Comparison of ENCODE assay signal across 21 cellular contexts in genomic region chrX:64580605-64581004, GRCh38.
DNase-seq lines count a peak whose midpoint lies in the region; ATAC-seq and TF ChIP-seq lines count a peak whose summit lies in the region.
"Had no signal": no experiment of that assay in that cellular context is flagged by ENCODE, and none has a peak within 500 bp of the region (broad histone marks: within the 10 kb centered on the region; RNA-seq: fewer than 3 reads in every experiment).

No MANE protein-coding gene starts in this region.

- CTCF ChIA-PET in OCI-LY7 (lab: Charles Lee; ENCODE audit: unreplicated experiment): no interaction called here
- CTCF ChIA-PET in activated CD4-positive, alpha-beta memory T cell treated with anti-CD3 and anti-CD28 coated beads, Interleukin-2, amount 10 ng/mL, durations not matched to agents 7 days and 5 days (lab: Charles Lee): no interaction called here

- peak overlapping the region; percentile 60; the same call in 1 of the 2 replicates for H2AFZ ChIP-seq in OCI-LY7 (ENCODE audit: low read length)
- H2AFZ ChIP-seq: GM23248 had no signal

- TF ChIP-seq CTCF in OCI-LY7 (conservative IDR thresholded peaks at IDR 0.05; ENCODE audit: low read length): no peak

- H3K36me3 ChIP-seq in KOPT-K1 (ENCODE audit: insufficient read depth, low read length) (no peaks in the 10 kb centered on the region), OCI-LY7 (ENCODE audit: insufficient read depth, low read length) (no peaks in the 10 kb centered on the region)
- H3K36me3 ChIP-seq: HAP-1, MG63, SJCRH30 had no signal

- no peak for ATAC-seq in GM18870 (IDR thresholded peaks at IDR 0.05; ENCODE audit: unreplicated experiment)

- BruUV-seq in OCI-LY7 (replicated peaks; lab: Mats Ljungman, UMichigan): no TSS peak

- no peak overlapping the region for H3K27ac Mint-ChIP-seq in activated naive CD8-positive, alpha-beta T cell treated with anti-CD3 and anti-CD28 coated beads for 36 hours
- H3K27ac Mint-ChIP-seq in activated CD4-positive, alpha-beta memory T cell treated with anti-CD3 and anti-CD28 coated beads, Interleukin-2, amount 10 ng/mL, durations not matched to agents 7 days and 5 days: no peak overlapping the region
- H3K27ac Mint-ChIP-seq: CD14-positive monocyte had no signal

- H4K20me1 ChIP-seq in OCI-LY7 (ENCODE audit: insufficient read depth, low read length): no peaks in the 10 kb centered on the region

- no peaks in the 10 kb centered on the region for H3K36me3 Mint-ChIP-seq in activated naive CD8-positive, alpha-beta T cell treated with anti-CD3 and anti-CD28 coated beads for 36 hours
- H3K36me3 Mint-ChIP-seq in activated CD4-positive, alpha-beta memory T cell treated with anti-CD3 and anti-CD28 coated beads, Interleukin-2, amount 10 ng/mL, durations not matched to agents 7 days and 5 days (ENCODE audit: low read depth): no peaks in the 10 kb centered on the region
- H3K36me3 Mint-ChIP-seq: CD14-positive monocyte had no signal

- H3K4me3 ChIP-seq in OCI-LY7 (ENCODE audit: low read depth, low read length, poor library complexity, severe bottlenecking): no peak overlapping the region
- H3K4me3 ChIP-seq: GM23248, HAP-1, MG63, SJCRH30 had no signal

- H3K9me3 Mint-ChIP-seq in activated naive CD8-positive, alpha-beta T cell treated with anti-CD3 and anti-CD28 coated beads for 36 hours: peaks cover 1% of the 10 kb centered on the region
- peaks cover 3% of the 10 kb centered on the region for H3K9me3 Mint-ChIP-seq in activated CD4-positive, alpha-beta memory T cell treated with anti-CD3 and anti-CD28 coated beads, Interleukin-2, amount 10 ng/mL, durations not matched to agents 7 days and 5 days

- peaks cover 2% of the 10 kb centered on the region for H3K4me1 Mint-ChIP-seq in activated naive CD8-positive, alpha-beta T cell treated with anti-CD3 and anti-CD28 coated beads for 36 hours
- no peaks in the 10 kb centered on the region for H3K4me1 Mint-ChIP-seq in activated CD4-positive, alpha-beta memory T cell treated with anti-CD3 and anti-CD28 coated beads, Interleukin-2, amount 10 ng/mL, durations not matched to agents 7 days and 5 days
- H3K4me1 Mint-ChIP-seq: CD14-positive monocyte had no signal

- H3K27ac ChIP-seq in KOPT-K1 (ENCODE audit: low read depth, low read length, poor library complexity, severe bottlenecking) (peak overlapping the region; percentile 48), OCI-LY7 (ENCODE audit: low read depth, low read length, poor library complexity, severe bottlenecking) (no peak overlapping the region)
- H3K27ac ChIP-seq: GM23248, KMS-11, SJCRH30 had no signal

- POLR2A ChIA-PET in OCI-LY7 (lab: Charles Lee): interaction anchor here (0.6 kb wide), 1 partner anchor 98 kb away, joined by 3 read pairs; no protein-coding TSS in a partner anchor
- POLR2A ChIA-PET in activated CD4-positive, alpha-beta memory T cell treated with anti-CD3 and anti-CD28 coated beads, Interleukin-2, amount 10 ng/mL, durations not matched to agents 7 days and 5 days (lab: Charles Lee): no interaction called here

- DNase-seq in OCI-LY7 (ENCODE audit: low spot score) (no peak), islet precursor cell (peak; percentile 47), AG08396 (ENCODE audit: low spot score) (no peak)
- DNase-seq in activated naive CD8-positive, alpha-beta T cell treated with anti-CD3 and anti-CD28 coated beads for 36 hours: no peak
- no peak for DNase-seq in activated CD4-positive, alpha-beta memory T cell treated with anti-CD3 and anti-CD28 coated beads, Interleukin-2, amount 10 ng/mL, durations not matched to agents 7 days and 5 days
- DNase-seq: ACHN; AML-193; DMS79 treated with DMSO at 0.1 percent for 48 hours; GDM1; GM23248; MG63; NCI-H1092; NCI-H1436 treated with DMSO at 0.1 percent for 48 hours; NCI-H2029; NK-92 treated with Interleukin-12 subunit alpha and Interleukin-12 subunit beta, amount 100 ng/mL, for 24 hours had no signal

- intact Hi-C loops in OCI-LY7 (cut with micrococcal nuclease; ENCODE audit: unreplicated experiment): no loop called here

- no peak overlapping the region for H3K4me3 Mint-ChIP-seq in activated naive CD8-positive, alpha-beta T cell treated with anti-CD3 and anti-CD28 coated beads for 36 hours
- H3K4me3 Mint-ChIP-seq in activated CD4-positive, alpha-beta memory T cell treated with anti-CD3 and anti-CD28 coated beads, Interleukin-2, amount 10 ng/mL, durations not matched to agents 7 days and 5 days: no peak overlapping the region

- no peaks in the 10 kb centered on the region for H3K9me2 ChIP-seq in OCI-LY7 (ENCODE audit: insufficient read depth, low read length)

- no peaks in the 10 kb centered on the region for H3K79me2 ChIP-seq in OCI-LY7 (ENCODE audit: insufficient read depth, low read depth, low read length)

- H3K9me3 ChIP-seq in KOPT-K1 (ENCODE audit: insufficient read depth, low read length, poor library complexity, severe bottlenecking) (peaks cover 8% of the 10 kb centered on the region), OCI-LY7 (ENCODE audit: low read length) (no peaks in the 10 kb centered on the region)
- H3K9me3 ChIP-seq: HAP-1, MG63, SJCRH30 had no signal

- peak overlapping the region; percentile 48; the same call in 1 of the 2 replicates for H3K4me2 ChIP-seq in OCI-LY7 (ENCODE audit: low read length)
- H3K4me2 ChIP-seq: KMS-11 had no signal

- H3K4me1 ChIP-seq in OCI-LY7 (ENCODE audit: insufficient read depth, low read length, poor library complexity, severe bottlenecking): peaks cover 19% of the 10 kb centered on the region
- H3K4me1 ChIP-seq: HAP-1, SJCRH30 had no signal

- no peaks in the 10 kb centered on the region for H3K27me3 Mint-ChIP-seq in activated naive CD8-positive, alpha-beta T cell treated with anti-CD3 and anti-CD28 coated beads for 36 hours
- H3K27me3 Mint-ChIP-seq in activated CD4-positive, alpha-beta memory T cell treated with anti-CD3 and anti-CD28 coated beads, Interleukin-2, amount 10 ng/mL, durations not matched to agents 7 days and 5 days: no peaks in the 10 kb centered on the region
